In the genomic region with DNA sequence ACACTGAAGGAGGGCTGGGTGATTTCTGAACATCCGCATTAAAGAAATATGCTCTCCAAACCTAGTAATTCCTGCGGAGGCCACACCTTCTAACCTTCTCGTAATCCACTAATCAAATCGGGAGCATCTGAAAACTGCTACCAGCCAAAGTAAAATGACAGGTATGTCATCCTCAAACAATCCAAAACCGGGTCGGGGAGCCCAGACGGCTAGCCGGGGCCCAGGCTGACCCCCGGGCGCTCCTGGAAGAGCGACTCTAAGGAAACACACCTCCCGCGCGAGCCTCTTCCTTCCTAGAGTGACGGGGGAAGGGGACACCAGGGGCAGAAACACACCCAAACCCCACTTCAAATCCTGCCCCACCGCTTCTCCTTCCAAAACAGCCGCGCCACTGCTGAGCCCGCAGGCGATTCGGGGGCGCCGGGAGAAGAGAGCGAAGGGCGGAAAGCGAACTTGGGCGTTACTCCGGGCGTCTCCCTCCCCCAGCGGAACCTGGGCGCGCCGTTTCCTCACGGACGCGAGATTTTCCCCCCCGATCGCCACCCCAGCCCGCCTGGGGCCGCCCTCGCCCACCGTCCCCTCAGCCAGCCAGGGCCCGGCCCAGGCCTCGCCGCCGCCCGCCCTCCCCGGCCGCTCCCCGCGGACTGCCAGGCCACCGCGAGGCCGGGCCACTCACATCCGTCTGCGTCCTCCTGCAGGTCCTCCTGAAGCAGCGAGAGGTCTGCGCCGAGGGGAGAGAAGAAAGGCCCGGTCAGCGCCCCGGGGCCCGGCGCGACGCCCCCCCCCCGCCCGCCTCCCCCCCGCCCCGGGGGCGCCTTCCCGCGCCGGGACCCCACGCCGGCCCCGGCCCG, we compare ENCODE assay signal across 8 cellular contexts. TPM values are rescaled to one million over a fixed set of nuclear protein-coding genes. Genes with fewer than 3 reads are reported as not detected.
DNase-seq lines count a peak whose midpoint lies in the region; ATAC-seq, FAIRE-seq and TF ChIP-seq lines count a peak whose summit lies in the region.

No MANE protein-coding gene starts in this region.

- ATAC-seq in HG02981 (IDR thresholded peaks at IDR 0.05; ENCODE audit: unreplicated experiment) (peak; percentile 33), mucosa of descending colon (peak; percentile 59)

- peak; percentile 61 for DNase-seq in A673 (ENCODE audit: low spot score)
- DNase-seq in GM18507 (ENCODE audit: extremely low spot score, insufficient read length, low read depth) = peak; percentile 15
- peak; percentile 80 for DNase-seq in NCI-H748 (lab: John Stamatoyannopoulos, UW; ENCODE audit: unreplicated experiment)
- peak; percentile 9 for DNase-seq in activated T-cell treated with anti-CD3 and anti-CD28 coated beads for 4 hours
- no peak for DNase-seq in epithelial cell of prostate (ENCODE audit: low read depth, low spot score)
- peak; percentile 69 to 79 (median 79) for DNase-seq in mucosa of descending colon
- DNase-seq in stimulated activated CD8-positive, alpha-beta memory T cell treated with anti-CD3 and anti-CD28 coated beads, Interleukin-7, amount 100 ng/mL, for 24 hours (ENCODE audit: low read depth) = peak; percentile 16

- CTCF ChIA-PET in A673 (lab: Charles Lee) = no interaction called here

- TF ChIP-seq CTCF in A673 (conservative IDR thresholded peaks at IDR 0.05; ENCODE audit: low read depth, low read length) (0 out of 2 replicates have a peak, but pooled peaks have one; percentile 7), mucosa of descending colon (IDR thresholded peaks at IDR 0.05) (no peak)

- FAIRE-seq in GM18507 (lab: Jason Lieb, UNC) = no peak

- BruUV-seq in A673 (replicated peaks; lab: Mats Ljungman, UMichigan) = no TSS peak

- no peaks in the 10 kb centered on the region for H3K9me3 ChIP-seq in A673 (ENCODE audit: low read depth, low read length, poor library complexity, severe bottlenecking)
- no peaks in the 10 kb centered on the region for H3K9me3 ChIP-seq in mucosa of descending colon

- intact Hi-C loops in A673 (cut with micrococcal nuclease; ENCODE audit: unreplicated experiment) = loop anchor here (2.0 to 10.0 kb wide), 4 partner anchors 161 to 911 kb away; partner anchors contain the start of gene NAPG
- intact Hi-C loops in mucosa of descending colon (cut with DNase I, micrococcal nuclease) = no loop called here

- H3K36me3 ChIP-seq in A673 (ENCODE audit: insufficient read depth, low read length, poor library complexity, severe bottlenecking) (peaks cover 3% of the 10 kb centered on the region), mucosa of descending colon (ENCODE audit: low read depth) (no peaks in the 10 kb centered on the region)

- POLR2A ChIA-PET in A673 (lab: Charles Lee; ENCODE audit: low non-redundant PET) = no interaction called here

- H3K27me3 ChIP-seq in A673 (replicated peaks; ENCODE audit: insufficient read depth, low read depth, low read length, poor library complexity) = no peaks in the 10 kb centered on the region

- H3K4me3 ChIP-seq in A673 (ENCODE audit: low read depth, low read length, poor library complexity, severe bottlenecking) (peak overlapping the region; percentile 84), mucosa of descending colon (peak overlapping the region; percentile 60)

- peak overlapping the region; percentile 87 for H3K27ac ChIP-seq in A673 (ENCODE audit: low read depth, low read length, poor library complexity, severe bottlenecking)
- peak overlapping the region; percentile 100 for H3K27ac ChIP-seq in epithelial cell of prostate

- H3K4me1 ChIP-seq in A673 (ENCODE audit: insufficient read depth, low read length, poor library complexity, severe bottlenecking) (peaks cover 12% of the 10 kb centered on the region), mucosa of descending colon (ENCODE audit: low read depth) (peaks cover 16% of the 10 kb centered on the region)

RNA-seq across cellular contexts. Expression of gene PPP4R1, which starts 0.6 kb away (rescaled TPM):
- total RNA-seq in A673 (2021) (65.2 and 67.4 TPM in 2 replicates), mucosa of descending colon (100 to 1,000 TPM in 1 of 3 donors, 10 to 100 TPM in 2; 79.6 to 109 (median 81.3) TPM)
